2 cellular contexts compared by ENCODE assay signal in the genomic region with DNA sequence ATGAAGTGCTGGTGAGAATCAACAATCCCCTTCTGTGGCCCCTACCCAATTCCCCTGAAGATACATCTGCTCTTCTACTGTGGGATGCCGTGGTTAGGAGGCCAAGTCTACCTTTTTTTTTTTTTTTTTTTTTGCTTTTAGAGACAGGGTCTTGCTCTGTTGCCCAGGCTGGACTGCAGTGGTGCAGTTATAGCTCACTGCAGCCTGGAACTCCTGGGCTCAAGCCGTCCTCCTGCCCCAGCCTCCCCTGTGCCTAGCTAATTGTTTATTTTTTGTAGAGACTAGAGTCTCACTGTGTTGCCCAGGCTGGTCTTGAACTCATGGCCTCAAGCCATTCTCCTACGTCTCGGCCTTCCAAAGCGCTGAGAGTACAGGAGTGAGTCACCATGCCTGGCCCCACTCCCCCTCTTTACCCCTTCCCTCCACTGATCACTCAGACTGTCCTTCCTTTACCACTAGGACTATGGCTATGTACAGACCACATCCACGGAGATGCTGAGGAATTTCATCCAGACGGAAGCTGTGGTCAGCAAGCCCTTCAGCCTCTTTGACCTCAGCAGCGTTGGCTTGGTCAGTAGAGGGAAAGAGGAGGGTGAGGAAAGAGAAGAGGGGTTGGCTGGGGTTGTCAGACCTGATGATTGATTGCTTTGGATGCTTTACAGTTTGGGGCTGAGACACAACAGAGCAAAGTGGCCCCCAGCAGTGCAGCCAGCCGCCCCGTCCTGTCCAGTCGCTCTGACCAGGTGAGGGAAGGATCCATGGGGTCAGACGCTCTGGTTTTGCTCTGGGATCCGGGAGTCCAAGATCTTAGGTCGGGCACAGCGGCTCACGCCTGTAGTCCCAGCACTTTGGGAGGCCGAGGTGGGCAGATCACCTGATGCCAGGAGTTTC.
TF ChIP-seq lines count a peak whose summit lies in the region.

No MANE protein-coding gene starts in this region.

TF ChIP-seq in SK-N-SH, 30 proteins besides CTCF, POLR2A, EP300 and RAD21 (continued from another document):
- TF ChIP-seq, protein P1, sequence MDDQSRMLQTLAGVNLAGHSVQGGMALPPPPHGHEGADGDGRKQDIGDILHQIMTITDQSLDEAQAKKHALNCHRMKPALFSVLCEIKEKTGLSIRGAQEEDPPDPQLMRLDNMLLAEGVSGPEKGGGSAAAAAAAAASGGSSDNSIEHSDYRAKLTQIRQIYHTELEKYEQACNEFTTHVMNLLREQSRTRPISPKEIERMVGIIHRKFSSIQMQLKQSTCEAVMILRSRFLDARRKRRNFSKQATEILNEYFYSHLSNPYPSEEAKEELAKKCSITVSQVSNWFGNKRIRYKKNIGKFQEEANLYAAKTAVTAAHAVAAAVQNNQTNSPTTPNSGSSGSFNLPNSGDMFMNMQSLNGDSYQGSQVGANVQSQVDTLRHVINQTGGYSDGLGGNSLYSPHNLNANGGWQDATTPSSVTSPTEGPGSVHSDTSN (IDR thresholded peaks at IDR 0.05) = peak; percentile 95
- TF ChIP-seq JUND (IDR thresholded peaks at IDR 0.05) (peak; percentile 56; the same call in 1 of the 2 replicates), FOSL2 (IDR thresholded peaks at IDR 0.05; ENCODE audit: borderline replicate concordance, low read depth) (peak; percentile 86; the same call in 1 of the 2 replicates), TEAD4 (IDR thresholded peaks at IDR 0.05; ENCODE audit: borderline replicate concordance, insufficient read depth) (no peak), YY1 (IDR thresholded peaks at IDR 0.05; ENCODE audit: low read depth) (no peak)
TF ChIP-seq in SK-N-SH: peak in this region for 6.

TF ChIP-seq in SK-N-SH treated with all-trans-retinoic acid at 6 μM for 48 hours, 23 proteins besides CTCF, POLR2A, EP300 and RAD21:
- TF ChIP-seq, protein P2, sequence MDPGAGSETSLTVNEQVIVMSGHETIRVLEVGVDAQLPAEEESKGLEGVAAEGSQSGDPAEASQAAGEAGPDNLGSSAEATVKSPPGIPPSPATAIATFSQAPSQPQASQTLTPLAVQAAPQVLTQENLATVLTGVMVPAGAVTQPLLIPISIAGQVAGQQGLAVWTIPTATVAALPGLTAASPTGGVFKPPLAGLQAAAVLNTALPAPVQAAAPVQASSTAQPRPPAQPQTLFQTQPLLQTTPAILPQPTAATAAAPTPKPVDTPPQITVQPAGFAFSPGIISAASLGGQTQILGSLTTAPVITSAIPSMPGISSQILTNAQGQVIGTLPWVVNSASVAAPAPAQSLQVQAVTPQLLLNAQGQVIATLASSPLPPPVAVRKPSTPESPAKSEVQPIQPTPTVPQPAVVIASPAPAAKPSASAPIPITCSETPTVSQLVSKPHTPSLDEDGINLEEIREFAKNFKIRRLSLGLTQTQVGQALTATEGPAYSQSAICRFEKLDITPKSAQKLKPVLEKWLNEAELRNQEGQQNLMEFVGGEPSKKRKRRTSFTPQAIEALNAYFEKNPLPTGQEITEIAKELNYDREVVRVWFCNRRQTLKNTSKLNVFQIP (CRISPR knock-in tag; IDR thresholded peaks at IDR 0.05; ENCODE audit: borderline replicate concordance, low read depth) = no peak
